8 cellular contexts compared by ENCODE assay signal in genomic region chr1:20440785-20441200, GRCh38. TPM values are rescaled to one million over a fixed set of nuclear protein-coding genes. Genes with fewer than 3 reads are reported as not detected.
DNase-seq lines count a peak whose midpoint lies in the region; ATAC-seq, FAIRE-seq and TF ChIP-seq lines count a peak whose summit lies in the region.

No MANE protein-coding gene starts in this region.

- H3K27me3 ChIP-seq in K562 (ENCODE audit: control insufficient read depth in 2 of 2, insufficient read depth in 2 of 2, low read length in 2 of 2): peaks cover 0 to 18% of the 10 kb centered on the region in 2 experiments; a peak in 2 of 5 replicates

- BruUV-seq in K562 (replicated peaks; lab: Mats Ljungman, UMichigan): no TSS peak

- no peaks in the 10 kb centered on the region for H3K36me3 ChIP-seq in HEK293 (ENCODE audit: control insufficient read depth in 2 of 2, insufficient read depth in 1 of 2, low read length in 2 of 2)
- H3K36me3 ChIP-seq in K562 (ENCODE audit: control insufficient read depth, insufficient read depth, low read length): no peaks in the 10 kb centered on the region
- H3K36me3 ChIP-seq in kidney (ENCODE audit: control insufficient read depth in 1 of 2, insufficient read depth in 2 of 2, low read length in 2 of 2): no peaks in the 10 kb centered on the region

- CTCF ChIA-PET in HEK293 (lab: Yijun Ruan, JAX): interaction anchor here (0.5 to 4.4 kb wide), 6 partner anchors 10 to 252 kb away, joined by 3 to 36 read pairs (median 4); no protein-coding TSS in a partner anchor
- CTCF ChIA-PET in T-cell (lab: Charles Lee): interaction anchor here in 1 of 2 donors (0.6 kb wide), 1 partner anchor 94 kb away, joined by 3 read pairs; no protein-coding TSS in a partner anchor
- CTCF ChIA-PET in K562 (lab: Yijun Ruan, JAX; ENCODE audit: low intra/inter-chr PET ratio): no interaction called here

- H3K9ac ChIP-seq in K562 (ENCODE audit: insufficient read depth in 1 of 2, low read depth in 2 of 2, low read length in 2 of 2) (peak overlapping the region in 1 of 2 experiments; percentile 69; a peak in 1 of 4 replicates), kidney (ENCODE audit: low read length in 2 of 2) (no peak overlapping the region)

- H3K36me3 Mint-ChIP-seq in T-cell: no peaks in the 10 kb centered on the region

- no peak for TF ChIP-seq POLR2A in K562 (conservative IDR thresholded peaks at IDR 0.05)

- FAIRE-seq in K562 (lab: Jason Lieb, UNC) (peak; percentile 100), kidney (lab: Jason Lieb, UNC) (no peak)

- in situ Hi-C loops in K562 (cut with MboI): no loop called here

- no peak overlapping the region for H3K4me3 Mint-ChIP-seq in T-cell

- no peak overlapping the region for H3K27ac ChIP-seq in HEK293 (ENCODE audit: extremely low read depth, low read depth, low read length)
- no peak overlapping the region for H3K27ac ChIP-seq in K562 (ENCODE audit: extremely low read depth, low read depth, low read length)
- H3K27ac ChIP-seq in kidney (ENCODE audit: low read depth in 2 of 2, low read length in 2 of 2): no peak overlapping the region

- peaks cover 15 to 20% of the 10 kb centered on the region in 2 donors for H3K27me3 Mint-ChIP-seq in T-cell

- peak; percentile 69 for DNase-seq in AG20443 (ENCODE audit: low spot score)
- DNase-seq in T-cell: peak in 32 of 34 experiments; percentile 6 to 49 (median 28)
- peak; percentile 72 to 93 (median 92) for DNase-seq in K562 (ENCODE audit: extremely low read depth in 1 of 4, low spot score in 3 of 4)
- DNase-seq in iPS-NIHi7 (ENCODE audit: extremely low spot score): peak; percentile 87
- DNase-seq in stimulated activated CD4-positive, alpha-beta T cell treated with anti-CD3 and anti-CD28 coated beads, TNF-alpha, amount 100 ng/mL, for 24 hours (ENCODE audit: low read depth in 3 of 3): peak; percentile 9 to 42 (median 19)
- DNase-seq in kidney: no peak

- POLR2A ChIA-PET in HEK293 (lab: Yijun Ruan, JAX): no interaction called here
- POLR2A ChIA-PET in T-cell (lab: Charles Lee): no interaction called here
- POLR2A ChIA-PET in K562 (lab: Yijun Ruan, JAX): no interaction called here

- TF ChIP-seq CTCF in HEK293 (tag by site-specific recombination; IDR thresholded peaks at IDR 0.05): no peak
- TF ChIP-seq CTCF in K562 (IDR thresholded peaks at IDR 0.05 in 2 of 3, conservative IDR thresholded peaks at IDR 0.05 in 1 of 3; ENCODE audit: insufficient read depth in 2 of 3, low read depth in 1 of 3, low read length in 3 of 3): no peak
- TF ChIP-seq CTCF in kidney (IDR thresholded peaks at IDR 0.05; ENCODE audit: borderline replicate concordance, extremely low read depth, insufficient read depth): no peak

- intact Hi-C loops in K562 (cut with micrococcal nuclease): no loop called here
- intact Hi-C loops in kidney (cut with DNase I): no loop called here

- peak overlapping the region; percentile 81 for H2AFZ ChIP-seq in K562 (ENCODE audit: low read depth, low read length)

- no peaks in the 10 kb centered on the region for H3K79me2 ChIP-seq in K562 (ENCODE audit: control insufficient read depth, insufficient read depth, low read length)

- no peak for TF ChIP-seq EP300 in K562 (IDR thresholded peaks at IDR 0.05; ENCODE audit: low read length)

- WGBS in K562 (ENCODE audit: insufficient coverage, low coverage, missing lambda C conversion rate): under 1% methylated on average over 6 of the region's 6 CpGs

- H3K4me2 ChIP-seq in K562 (ENCODE audit: insufficient read depth, low read length): peak overlapping the region; percentile 53

- H3K9me3 ChIP-seq in HEK293 (ENCODE audit: control insufficient read depth, insufficient read depth, low read depth, low read length) (no peaks in the 10 kb centered on the region), K562 (replicated peaks; ENCODE audit: control insufficient read depth, insufficient read depth, low read depth, low read length) (no peaks in the 10 kb centered on the region), kidney (ENCODE audit: control insufficient read depth in 1 of 2, low read length in 2 of 2) (no peaks in the 10 kb centered on the region)

- TF ChIP-seq RAD21 in K562 (CRISPR knock-in tag; conservative IDR thresholded peaks at IDR 0.05 in 1 of 2, IDR thresholded peaks at IDR 0.05 in 1 of 2): no peak

- no peaks in the 10 kb centered on the region for H3K9me1 ChIP-seq in K562 (ENCODE audit: control insufficient read depth, insufficient read depth, low read length)

- no peaks in the 10 kb centered on the region for H4K20me1 ChIP-seq in K562 (replicated peaks; ENCODE audit: control insufficient read depth, insufficient read depth, low read length)

- no peak overlapping the region for H3K27ac Mint-ChIP-seq in T-cell

- peaks cover 0 to 2% (median 1%) of the 10 kb centered on the region in 3 donors for H3K4me1 Mint-ChIP-seq in T-cell

- H3K4me3 ChIP-seq in HEK293 (ENCODE audit: low read depth, low read length) (no peak overlapping the region), K562 (no peak overlapping the region), kidney (ENCODE audit: low read length in 2 of 2) (no peak overlapping the region)

- ATAC-seq in T-cell (replicated peaks in 1 of 4): peak; percentile 43 to 84 (median 64)
- ATAC-seq in K562: peak; percentile 100
- ATAC-seq in HG03135 (IDR thresholded peaks at IDR 0.05; ENCODE audit: unreplicated experiment): no peak

- no peaks in the 10 kb centered on the region for H3K9me3 Mint-ChIP-seq in T-cell

- H3K4me1 ChIP-seq in HEK293 (ENCODE audit: control insufficient read depth, insufficient read depth, low read length) (no peaks in the 10 kb centered on the region), K562 (replicated peaks in 1 of 2; ENCODE audit: control insufficient read depth in 2 of 2, insufficient read depth in 2 of 2, low read length in 2 of 2) (no peaks in the 10 kb centered on the region), kidney (ENCODE audit: control insufficient read depth in 1 of 2, insufficient read depth in 1 of 2, low read depth in 1 of 2, low read length in 2 of 2) (peaks cover 0 to 2% of the 10 kb centered on the region in 2 donors)

TF ChIP-seq in K562, 482 proteins besides CTCF, POLR2A, EP300 and RAD21 (continues in another document):
- TF ChIP-seq NRF1 (conservative IDR thresholded peaks at IDR 0.05 in 1 of 2, IDR thresholded peaks at IDR 0.05 in 1 of 2): peak; percentile 27 to 52; a peak in 3 of 4 replicates
- TF ChIP-seq NBN (IDR thresholded peaks at IDR 0.05; ENCODE audit: low read depth): no peak
- no peak for TF ChIP-seq HOXB6 (CRISPR knock-in tag; IDR thresholded peaks at IDR 0.05; ENCODE audit: borderline replicate concordance)

RNA-seq across cellular contexts. Expression of gene CAMK2N1, which starts 45.2 kb away (rescaled TPM):
- 1 to 10 TPM; 2.5 to 7.9 (median 7.1) TPM for total RNA-seq in T-cell
- total RNA-seq in K562 (2011; cell fraction: chromatin; rRNA removed; ENCODE audit: low replicate concordance): 1.1 and 1.2 TPM in 2 replicates
- 0.17 and 1.2 TPM in 2 replicates for total RNA-seq in K562 (2011; cell fraction: nucleolus; rRNA removed)
- total RNA-seq in K562 (2011; cell fraction: nucleoplasm; rRNA removed): 0.81 and 2.7 TPM in 2 replicates
- 0.09 and 0.24 TPM in 2 replicates for total RNA-seq in K562 (2014; rRNA removed)
- 0.15 and 0.22 TPM in 2 replicates for total RNA-seq in K562 (2014; rRNA removed; fragmentation: Illumina TruSeq; extraction: Trizol)
- total RNA-seq in K562 (2015; rRNA removed; fragmentation: Illumina TruSeq; extraction: Trizol): 0.15 and 0.25 TPM in 2 replicates
- 1.4 and 2.1 TPM in 2 replicates for total RNA-seq in K562 (2021)
- polyA plus RNA-seq in K562 (2011; rRNA removed): 0.27 and 0.47 TPM in 2 replicates
- polyA plus RNA-seq in K562 (2011; cell fraction: cytosol; rRNA removed): 0.27 and 0.28 TPM in 2 replicates
- polyA plus RNA-seq in K562 (2011; cell fraction: nucleus; rRNA removed): 0.32 and 0.84 TPM in 2 replicates
- polyA plus RNA-seq in K562 (2012): 1.7 and 2.2 TPM in 2 replicates
- polyA plus RNA-seq in K562 (2014; fragmentation: Illumina TruSeq; extraction: Trizol): 0.74 and 1.1 TPM in 2 replicates
- polyA plus RNA-seq in K562 (2014; fragmentation: Nextera tagmentation; extraction: Ambion mirVana): under 1 TPM; 0.20 to 0.34 TPM
- 0.45 and 0.52 TPM in 2 replicates for polyA plus RNA-seq in K562 (2014; rRNA removed)
- 0.24 and 0.32 TPM in 2 replicates for polyA minus RNA-seq in K562 (2011; rRNA and poly(A)+ RNA removed)
- 0.38 and 0.55 TPM in 2 replicates for polyA minus RNA-seq in K562 (2011; cell fraction: cytosol; rRNA and poly(A)+ RNA removed)
- polyA minus RNA-seq in K562 (2011; cell fraction: nucleus; rRNA and poly(A)+ RNA removed): 0.11 and 0.27 TPM in 2 replicates
- 80.6 TPM for total RNA-seq in kidney
- 120 TPM for polyA plus RNA-seq in kidney (ENCODE audit: insufficient read depth, low read depth, low replicate concordance)
